8 cellular contexts compared by ENCODE assay signal in the genomic region with DNA sequence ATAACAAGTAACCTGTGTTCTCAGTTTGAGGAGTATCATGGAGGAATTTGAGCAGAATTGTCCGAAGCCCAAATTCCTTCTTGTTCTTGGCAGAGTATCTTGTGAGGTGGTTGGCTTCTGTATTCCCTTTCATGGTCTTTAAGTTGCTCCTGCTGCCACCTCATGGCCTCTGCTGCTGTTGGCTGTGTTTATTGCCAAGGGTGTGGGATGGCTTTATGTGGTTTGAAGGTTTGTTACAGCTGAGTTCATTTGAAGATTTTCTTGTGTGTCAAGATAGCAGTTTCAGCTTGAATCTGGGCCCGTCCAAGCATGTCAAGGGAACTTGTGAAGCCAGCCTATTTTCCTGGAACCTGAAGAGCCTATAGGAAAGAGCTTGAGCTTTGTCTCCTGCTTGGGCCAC.
DNase-seq lines count a peak whose midpoint lies in the region; ATAC-seq and TF ChIP-seq lines count a peak whose summit lies in the region.

No MANE protein-coding gene starts in this region.

- no peaks in the 10 kb centered on the region for H3K36me3 Mint-ChIP-seq in T-helper 2 cell treated with Interferon-gamma antibody and Interleukin-4, amounts not matched to agents 5 μg/mL and 100 μg/mL, for 36 hours (ENCODE audit: low read depth)

- H3K27ac Mint-ChIP-seq in T-helper 2 cell treated with Interferon-gamma antibody and Interleukin-4, amounts not matched to agents 5 μg/mL and 100 μg/mL, for 36 hours = no peak overlapping the region

- H3K9me3 Mint-ChIP-seq in T-helper 2 cell treated with Interferon-gamma antibody and Interleukin-4, amounts not matched to agents 5 μg/mL and 100 μg/mL, for 36 hours = no peaks in the 10 kb centered on the region

- TF ChIP-seq CTCF in LNCAP (IDR thresholded peaks at IDR 0.05) (peak; percentile 9; the same call in 1 of the 2 replicates), epithelial cell of esophagus (IDR thresholded peaks at IDR 0.05; ENCODE audit: insufficient read depth, low read depth, low read length, missing control alignments) (peak; percentile 59)

- peaks cover 3% of the 10 kb centered on the region for H3K4me1 Mint-ChIP-seq in T-helper 2 cell treated with Interferon-gamma antibody and Interleukin-4, amounts not matched to agents 5 μg/mL and 100 μg/mL, for 36 hours (ENCODE audit: low read depth)

- DNase-seq in AG20443 (ENCODE audit: low spot score) = peak; percentile 16
- DNase-seq in epithelial cell of esophagus (ENCODE audit: low read depth) = peak; percentile 86
- DNase-seq in NOMO-1 treated with DMSO at 0.1 percent for 48 hours (lab: John Stamatoyannopoulos, UW; ENCODE audit: unreplicated experiment) = no peak
- no peak for DNase-seq in germinal center (ENCODE audit: low spot score)
- DNase-seq in amygdala (lab: John Stamatoyannopoulos, UW) = no peak
- no peak for DNase-seq in T-helper 2 cell treated with Interferon-gamma antibody and Interleukin-4, amounts not matched to agents 5 μg/mL and 100 μg/mL, for 36 hours (ENCODE audit: low spot score)

- no peak overlapping the region for H3K4me3 ChIP-seq in epithelial cell of esophagus (ENCODE audit: low read length)

- peak; percentile 46 for ATAC-seq in GM19351 (IDR thresholded peaks at IDR 0.05; ENCODE audit: unreplicated experiment)

- H3K4me3 Mint-ChIP-seq in T-helper 2 cell treated with Interferon-gamma antibody and Interleukin-4, amounts not matched to agents 5 μg/mL and 100 μg/mL, for 36 hours = no peak overlapping the region

- peaks cover 12% of the 10 kb centered on the region for H3K27me3 Mint-ChIP-seq in T-helper 2 cell treated with Interferon-gamma antibody and Interleukin-4, amounts not matched to agents 5 μg/mL and 100 μg/mL, for 36 hours (ENCODE audit: low read depth)

Comparison
In these comparisons a context has a peak if more than half of its experiments do, and no peak if none do; other contexts are left out.
1. DNase-seq: peak in AG20443 (single experiment) and epithelial cell of esophagus (single experiment); none in NOMO-1 treated with DMSO at 0.1 percent for 48 hours (single experiment), germinal center (single experiment), amygdala (0 of 56) and T-helper 2 cell treated with Interferon-gamma antibody and Interleukin-4, amounts not matched to agents 5 μg/mL and 100 μg/mL, for 36 hours (single experiment).